Comparison of ENCODE assay signal across 8 cellular contexts in genomic region chr3:127791221-127791913, GRCh38. TPM values are rescaled to one million over a fixed set of nuclear protein-coding genes. Genes with fewer than 3 reads are reported as not detected.
DNase-seq lines count a peak whose midpoint lies in the region; ATAC-seq and TF ChIP-seq lines count a peak whose summit lies in the region.

No MANE protein-coding gene starts in this region.

- H3K27ac Mint-ChIP-seq in HFFc6, result peak overlapping the region; percentile 88

- peak overlapping the region; percentile 70 for H3K4me3 Mint-ChIP-seq in HFFc6

- ATAC-seq in left lung, result peak; percentile 61

- no peak overlapping the region for H3K27ac ChIP-seq in A673 (ENCODE audit: low read depth, low read length, poor library complexity, severe bottlenecking)
- peak overlapping the region in 1 of 2 donors; percentile 39 for H3K27ac ChIP-seq in left lung

- H3K36me3 Mint-ChIP-seq in HFFc6 (ENCODE audit: low read depth), result peaks cover 46% of the 10 kb centered on the region

- H3K4me1 Mint-ChIP-seq in HFFc6 (ENCODE audit: low read depth), result peaks cover 75% of the 10 kb centered on the region

- intact Hi-C loops in A673 (cut with micrococcal nuclease; ENCODE audit: unreplicated experiment), result no loop called here
- intact Hi-C loops in left lung (cut with DNase I), result no loop called here

- H3K9me3 Mint-ChIP-seq in HFFc6, result no peaks in the 10 kb centered on the region

- H3K4me3 ChIP-seq in A673 (ENCODE audit: low read depth, low read length, poor library complexity, severe bottlenecking) (no peak overlapping the region), GM12864 (ENCODE audit: low read depth, low read length) (no peak overlapping the region), left lung (no peak overlapping the region)

- POLR2A ChIA-PET in A673 (lab: Charles Lee; ENCODE audit: low non-redundant PET), result no interaction called here

- no peaks in the 10 kb centered on the region for H3K4me1 ChIP-seq in A673 (ENCODE audit: insufficient read depth, low read length, poor library complexity, severe bottlenecking)
- H3K4me1 ChIP-seq in left lung, result peaks cover 18 to 39% of the 10 kb centered on the region in 2 donors

- DNase-seq in A673 (ENCODE audit: low spot score) (peak; percentile 26), GM12864 (ENCODE audit: low read depth) (peak; percentile 35), HFFc6 (peak; percentile 86), NCI-H2029 treated with DMSO at 0.1 percent for 48 hours (lab: John Stamatoyannopoulos, UW) (peak; percentile 41), amniotic epithelial cell (ENCODE audit: low read depth) (peak; percentile 38), left lung (no peak), pons (ENCODE audit: low spot score) (no peak), NCI-H1436 (lab: John Stamatoyannopoulos, UW) (no peak)

- H3K27me3 Mint-ChIP-seq in HFFc6 (ENCODE audit: insufficient read depth), result no peaks in the 10 kb centered on the region; the same call in 1 of the 2 replicates

- peak; percentile 29; the same call in 1 of the 2 replicates for TF ChIP-seq CTCF in A673 (conservative IDR thresholded peaks at IDR 0.05; ENCODE audit: low read depth, low read length)
- peak; percentile 55 for TF ChIP-seq CTCF in GM12864 (IDR thresholded peaks at IDR 0.05; ENCODE audit: low read depth, low read length, missing control alignments)
- TF ChIP-seq CTCF in HFFc6 (IDR thresholded peaks at IDR 0.05), result peak; percentile 68
- no peak for TF ChIP-seq CTCF in left lung (IDR thresholded peaks at IDR 0.05)

- CTCF ChIA-PET in A673 (lab: Charles Lee), result interaction anchor here (0.6 kb wide), 1 partner anchor 793 kb away, joined by 3 read pairs; no protein-coding TSS in a partner anchor

- H3K27me3 ChIP-seq in A673 (replicated peaks; ENCODE audit: insufficient read depth, low read depth, low read length, poor library complexity), result no peaks in the 10 kb centered on the region
- H3K27me3 ChIP-seq in left lung, result no peaks in the 10 kb centered on the region

- no TSS peak for BruUV-seq in A673 (replicated peaks; lab: Mats Ljungman, UMichigan)

- H3K9me3 ChIP-seq in A673 (ENCODE audit: low read depth, low read length, poor library complexity, severe bottlenecking) (no peaks in the 10 kb centered on the region), left lung (no peaks in the 10 kb centered on the region)

- H3K36me3 ChIP-seq in A673 (ENCODE audit: insufficient read depth, low read length, poor library complexity, severe bottlenecking), result no peaks in the 10 kb centered on the region
- H3K36me3 ChIP-seq in left lung, result peaks cover 0 to 10% of the 10 kb centered on the region in 2 donors

RNA-seq across cellular contexts. Expression of gene MGLL, which starts 30.9 kb away (rescaled TPM):
- total RNA-seq in A673 (2021) (0.39 and 0.90 TPM in 2 replicates), left lung (100 to 1,000 TPM; 214 to 318 TPM)
- total RNA-seq in HFFc6 (2021; fragmentation: NEBNext Ultra II Directional; extraction: Animal tissue kit (Norgen Biotek cat#: 25700)), result 100 to 1,000 TPM; 128 to 144 (median 129) TPM

Comparison
In these comparisons a context has a peak if more than half of its experiments do, and no peak if none do; other contexts are left out.
1. DNase-seq: peak in A673 (single experiment), GM12864 (single experiment), HFFc6 (single experiment), NCI-H2029 treated with DMSO at 0.1 percent for 48 hours (single experiment) and amniotic epithelial cell (single experiment); none in left lung (0 of 2), pons (single experiment) and NCI-H1436 (single experiment).
2. CTCF ChIP-seq: peak in A673 (single experiment), GM12864 (single experiment) and HFFc6 (single experiment); none in left lung (0 of 2).
3. RNA of gene MGLL, which starts 30.9 kb away (total RNA-seq): 214 to 318 TPM in left lung and 128 to 144 TPM in HFFc6; 0.39 to 0.90 TPM in A673; every median in the first group is over 10 times any median in the second.